1 cellular context compared by ENCODE assay signal in genomic region chr5:172848419-172848818, GRCh38.
TF ChIP-seq lines count a peak whose summit lies in the region.

No MANE protein-coding gene starts in this region.

TF ChIP-seq in IMR-90, 13 proteins besides CTCF, POLR2A, EP300 and RAD21:
- TF ChIP-seq, protein P1, sequence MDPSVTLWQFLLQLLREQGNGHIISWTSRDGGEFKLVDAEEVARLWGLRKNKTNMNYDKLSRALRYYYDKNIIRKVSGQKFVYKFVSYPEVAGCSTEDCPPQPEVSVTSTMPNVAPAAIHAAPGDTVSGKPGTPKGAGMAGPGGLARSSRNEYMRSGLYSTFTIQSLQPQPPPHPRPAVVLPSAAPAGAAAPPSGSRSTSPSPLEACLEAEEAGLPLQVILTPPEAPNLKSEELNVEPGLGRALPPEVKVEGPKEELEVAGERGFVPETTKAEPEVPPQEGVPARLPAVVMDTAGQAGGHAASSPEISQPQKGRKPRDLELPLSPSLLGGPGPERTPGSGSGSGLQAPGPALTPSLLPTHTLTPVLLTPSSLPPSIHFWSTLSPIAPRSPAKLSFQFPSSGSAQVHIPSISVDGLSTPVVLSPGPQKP (IDR thresholded peaks at IDR 0.05; ENCODE audit: borderline replicate concordance, low read depth, low read length), result no peak
- TF ChIP-seq MXI1 (IDR thresholded peaks at IDR 0.05; ENCODE audit: borderline replicate concordance, low read depth, low read length) (no peak), NFE2L2 (IDR thresholded peaks at IDR 0.05; ENCODE audit: low read depth, low read length) (no peak), MAZ (IDR thresholded peaks at IDR 0.05; ENCODE audit: borderline replicate concordance, low read depth, low read length) (no peak), FOS (IDR thresholded peaks at IDR 0.05; ENCODE audit: low read depth, low read length) (no peak), MAFK (IDR thresholded peaks at IDR 0.05; ENCODE audit: low read depth, low read length) (no peak), RFX5 (IDR thresholded peaks at IDR 0.05; ENCODE audit: low read depth, low read length) (no peak), USF2 (IDR thresholded peaks at IDR 0.05; ENCODE audit: low read depth, low read length) (no peak), CHD1 (IDR thresholded peaks at IDR 0.05; ENCODE audit: low read depth, low read length) (no peak), CEBPB (IDR thresholded peaks at IDR 0.05; ENCODE audit: low read depth, low read length) (no peak), BHLHE40 (IDR thresholded peaks at IDR 0.05; ENCODE audit: low read depth, low read length) (no peak), SMC3 (IDR thresholded peaks at IDR 0.05; ENCODE audit: low read depth, low read length) (no peak), RCOR1 (IDR thresholded peaks at IDR 0.05; ENCODE audit: insufficient replicate concordance, low read length) (no peak)
